ENCODE assay signal across 9 cellular contexts in the genomic region with DNA sequence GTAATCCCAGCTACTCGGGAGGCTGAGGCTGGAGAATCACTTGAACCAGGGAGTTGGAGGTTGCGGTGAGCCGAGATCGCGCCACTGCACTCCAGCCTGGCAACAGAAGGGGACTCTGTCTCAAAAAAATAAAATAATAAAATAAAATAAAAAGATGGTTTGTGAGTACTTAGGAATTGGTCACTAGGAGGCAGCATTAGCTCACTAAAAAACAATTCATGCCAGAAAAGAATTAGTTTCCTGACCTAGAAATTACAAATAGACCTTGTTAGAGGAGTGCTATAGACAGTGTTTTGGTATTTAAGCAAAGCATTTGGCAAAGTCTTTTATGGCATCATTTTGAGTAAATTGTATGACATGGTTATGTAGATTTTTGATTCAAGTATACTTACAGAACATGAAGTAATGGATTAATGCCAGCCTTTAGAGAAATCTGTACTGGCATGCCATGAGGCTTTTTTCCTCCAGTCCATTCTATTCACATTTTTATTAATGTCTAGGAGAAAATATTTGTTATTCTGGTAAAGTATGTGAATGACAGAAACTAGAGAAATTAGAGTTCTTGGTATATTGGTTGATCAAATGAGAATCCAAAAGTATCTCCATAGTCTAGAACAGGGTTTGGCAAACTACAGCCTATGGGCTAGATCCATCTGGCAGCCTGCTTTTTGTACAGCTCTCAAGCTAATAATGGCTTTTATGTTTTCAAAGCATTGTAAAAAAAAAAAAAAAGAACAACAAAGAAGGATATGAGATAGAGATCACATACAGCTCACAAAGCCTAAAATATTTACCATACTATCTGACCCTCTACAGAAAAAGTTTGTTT.
DNase-seq lines count a peak whose midpoint lies in the region; ATAC-seq, FAIRE-seq and TF ChIP-seq lines count a peak whose summit lies in the region.
"Had no signal": no experiment of that assay in that cellular context is flagged by ENCODE, and none has a peak within 500 bp of the region (broad histone marks: within the 10 kb centered on the region; RNA-seq: fewer than 3 reads in every experiment).

No MANE protein-coding gene starts in this region.

- H3K9me3 ChIP-seq in pancreas, result no peaks in the 10 kb centered on the region
- H3K9me3 ChIP-seq: sigmoid colon had no signal

- ATAC-seq in pancreas, result no peak
- ATAC-seq in stimulated activated naive CD8-positive, alpha-beta T cell treated with anti-CD3 and anti-CD28 coated beads, Interleukin-15, Interleukin-2, amounts not matched to agents 100 U/mL and 50 U/mL, for 24 hours, result no peak
- ATAC-seq in GM21526 (IDR thresholded peaks at IDR 0.05; ENCODE audit: low FRiP score, unreplicated experiment), result no peak
- no peak for ATAC-seq in HG03095 (IDR thresholded peaks at IDR 0.05; ENCODE audit: unreplicated experiment)

- TF ChIP-seq CTCF in GM06990 (IDR thresholded peaks at IDR 0.05; ENCODE audit: insufficient read depth, low read length, poor library complexity, severe bottlenecking) (peak; percentile 34), dorsolateral prefrontal cortex (IDR thresholded peaks at IDR 0.05 in 54 of 56, conservative IDR thresholded peaks at IDR 0.05 in 2 of 56; ENCODE audit: low read depth in 1 of 56, partially characterized antibody in 56 of 56) (peak in 41 of 56 donors; percentile 4 to 55 (median 31)), pancreas (IDR thresholded peaks at IDR 0.05) (no peak)

- H3K4me3 ChIP-seq in GM06990 (replicated peaks; ENCODE audit: low read depth, low read length) (no peak overlapping the region), dorsolateral prefrontal cortex (no peak overlapping the region), pancreas (no peak overlapping the region)
- H3K4me3 ChIP-seq: sigmoid colon had no signal

- no peak overlapping the region for H3K27ac ChIP-seq in dorsolateral prefrontal cortex
- no peak overlapping the region for H3K27ac ChIP-seq in pancreas
- H3K27ac ChIP-seq: sigmoid colon had no signal

- peak; percentile 5 for FAIRE-seq in pancreas (lab: Jason Lieb, UNC)

- WGBS in pancreas, 2 donors, result 48 to 61% methylated on average over 5 of the region's 5 CpGs

- DNase-seq in GM06990 (ENCODE audit: extremely low read depth, insufficient read length) (peak; percentile 34), NCI-H226 (peak; percentile 31), dorsolateral prefrontal cortex (no peak), pancreas (no peak), DMS79 treated with DMSO at 0.1 percent for 48 hours (lab: John Stamatoyannopoulos, UW) (no peak)
- no peak for DNase-seq in stimulated activated naive CD8-positive, alpha-beta T cell treated with anti-CD3 and anti-CD28 coated beads, Interleukin-15, Interleukin-2, amounts not matched to agents 100 U/mL and 50 U/mL, for 24 hours
- DNase-seq: sigmoid colon had no signal

- H3K36me3 ChIP-seq in GM06990 (ENCODE audit: control insufficient read depth, insufficient read depth, low read length) (no peaks in the 10 kb centered on the region), pancreas (no peaks in the 10 kb centered on the region)
- H3K36me3 ChIP-seq: sigmoid colon had no signal

- no peaks in the 10 kb centered on the region for H3K4me1 ChIP-seq in pancreas
- H3K4me1 ChIP-seq: sigmoid colon had no signal

- H3K27me3 ChIP-seq in GM06990 (replicated peaks; ENCODE audit: control insufficient read depth, insufficient read depth, low read length) (no peaks in the 10 kb centered on the region), dorsolateral prefrontal cortex (no peaks in the 10 kb centered on the region), pancreas (no peaks in the 10 kb centered on the region)
- H3K27me3 ChIP-seq: sigmoid colon had no signal

- intact Hi-C loops in dorsolateral prefrontal cortex (cut with DNase I) (no loop called here), pancreas (cut with DNase I) (no loop called here)

Comparison
In these comparisons a context has a peak if more than half of its experiments do, and no peak if none do; other contexts are left out.
1. DNase-seq: peak in GM06990 (single experiment) and NCI-H226 (single experiment); none in dorsolateral prefrontal cortex (0 of 10), pancreas (0 of 6), stimulated activated naive CD8-positive, alpha-beta T cell treated with anti-CD3 and anti-CD28 coated beads, Interleukin-15, Interleukin-2, amounts not matched to agents 100 U/mL and 50 U/mL, for 24 hours (single experiment) and DMS79 treated with DMSO at 0.1 percent for 48 hours (single experiment).
2. CTCF ChIP-seq: peak in GM06990 (single experiment) and dorsolateral prefrontal cortex (41 of 56); none in pancreas (0 of 4).